In genomic region chr16:29852654-29853053, GRCh38 we compare ENCODE assay signal across 11 cellular contexts. TPM values are rescaled to one million over a fixed set of nuclear protein-coding genes. Genes with fewer than 3 reads are reported as not detected.
DNase-seq lines count a peak whose midpoint lies in the region; ATAC-seq and TF ChIP-seq lines count a peak whose summit lies in the region.
"Had no signal": no experiment of that assay in that cellular context is flagged by ENCODE, and none has a peak within 500 bp of the region (broad histone marks: within the 10 kb centered on the region; RNA-seq: fewer than 3 reads in every experiment).

No MANE protein-coding gene starts in this region.

- ATAC-seq in gastroesophageal sphincter (peak; percentile 67), HG03025 (IDR thresholded peaks at IDR 0.05; ENCODE audit: low FRiP score, unreplicated experiment) (no peak)
- ATAC-seq in stimulated activated naive CD8-positive, alpha-beta T cell treated with anti-CD3 and anti-CD28 coated beads, Interleukin-15, Interleukin-2, amounts not matched to agents 100 U/mL and 50 U/mL, for 24 hours, result no peak

- 48 to 59% methylated on average over 7 of the region's 7 CpGs for WGBS in gastroesophageal sphincter (ENCODE audit: low coverage in 1 of 2), 2 donors

- no peak for TF ChIP-seq CTCF in gastroesophageal sphincter (IDR thresholded peaks at IDR 0.05)

- in situ Hi-C loops in SK-MEL-5 (cut with HindIII; ENCODE audit: low pct_unique_long_range_greater_than_20kb, low sequenced_read_pairs), result no loop called here

- H3K9me3 ChIP-seq in gastroesophageal sphincter, result no peaks in the 10 kb centered on the region
- H3K9me3 ChIP-seq: SK-N-SH had no signal

- no peaks in the 10 kb centered on the region for H3K27me3 ChIP-seq in gastroesophageal sphincter

- H3K4me3 ChIP-seq in gastroesophageal sphincter, result no peak overlapping the region

- DNase-seq in SK-MEL-5 (ENCODE audit: low read depth, low spot score), result peak; percentile 71
- peak; percentile 40 for DNase-seq in superior temporal gyrus (ENCODE audit: extremely low spot score)
- DNase-seq in stimulated activated naive CD8-positive, alpha-beta T cell treated with anti-CD3 and anti-CD28 coated beads, Interleukin-15, Interleukin-2, amounts not matched to agents 100 U/mL and 50 U/mL, for 24 hours, result no peak
- DNase-seq in activated CD8-positive, alpha-beta memory T cell treated with anti-CD3 and anti-CD28 coated beads, Interleukin-2, amount 50 U/mL, for 4 hours, result no peak
- DNase-seq: activated CD4-positive, alpha-beta T cell treated with anti-CD3 and anti-CD28 coated beads, Interleukin-2, amount 50 U/mL, for 1 hour; DMS79; immature natural killer cell; KBM-7; SK-N-SH had no signal

- peak overlapping the region in 3 of 4 donors; percentile 1 to 45 (median 42) for H3K27ac ChIP-seq in gastroesophageal sphincter

- TF ChIP-seq EP300 in gastroesophageal sphincter (IDR thresholded peaks at IDR 0.05), result no peak

- peaks cover 0 to 20% (median 0%) of the 10 kb centered on the region in 3 donors for H3K4me1 ChIP-seq in gastroesophageal sphincter

- H3K36me3 ChIP-seq in gastroesophageal sphincter, result peaks cover 0 to 8% of the 10 kb centered on the region in 2 donors

- no peak for TF ChIP-seq POLR2A in gastroesophageal sphincter (IDR thresholded peaks at IDR 0.05)

RNA-seq across cellular contexts. Expression of gene CDIPT, which starts 10.4 kb away (rescaled TPM):
- 74.1 and 82.6 TPM in 2 replicates for total RNA-seq in SK-MEL-5 (2014; rRNA removed; shearing (Covaris generic))
- 120 and 126 TPM in 2 replicates for polyA plus RNA-seq in SK-MEL-5 (2015; cell fraction: cytosol; rRNA removed)
- 47.0 and 55.0 TPM in 2 replicates for polyA plus RNA-seq in SK-MEL-5 (2015; cell fraction: nucleus; rRNA removed)
- 100 to 1,000 TPM; 119 to 167 (median 130) TPM for total RNA-seq in gastroesophageal sphincter

RNA-seq across cellular contexts. Expression of gene MVP, which starts 32.4 kb away (rescaled TPM):
- 35.7 and 41.9 TPM in 2 replicates for total RNA-seq in SK-MEL-5 (2014; rRNA removed; shearing (Covaris generic))
- 38.8 and 54.8 TPM in 2 replicates for polyA plus RNA-seq in SK-MEL-5 (2015; cell fraction: cytosol; rRNA removed)
- polyA plus RNA-seq in SK-MEL-5 (2015; cell fraction: nucleus; rRNA removed), result 97.9 and 119 TPM in 2 replicates
- 100 to 1,000 TPM in 3 of 4 donors, 10 to 100 TPM in 1; 82.2 to 162 (median 129) TPM for total RNA-seq in gastroesophageal sphincter

RNA-seq across cellular contexts. Expression of gene PAGR1, which starts 36.7 kb away (rescaled TPM):
- 19.8 and 21.1 TPM in 2 replicates for total RNA-seq in SK-MEL-5 (2014; rRNA removed; shearing (Covaris generic))
- 27.7 and 35.4 TPM in 2 replicates for polyA plus RNA-seq in SK-MEL-5 (2015; cell fraction: cytosol; rRNA removed)
- polyA plus RNA-seq in SK-MEL-5 (2015; cell fraction: nucleus; rRNA removed), result 7.1 and 10.0 TPM in 2 replicates
- total RNA-seq in gastroesophageal sphincter, result 10 to 100 TPM; 19.3 to 29.6 (median 20.2) TPM

RNA-seq across cellular contexts. Expression of gene PRRT2, which starts 40.7 kb away (rescaled TPM):
- total RNA-seq in SK-MEL-5 (2014; rRNA removed; shearing (Covaris generic)), result not detected in 2 replicates
- not detected in 2 replicates for polyA plus RNA-seq in SK-MEL-5 (2015; cell fraction: cytosol; rRNA removed)
- 0.46 and 0.69 TPM in 2 replicates for polyA plus RNA-seq in SK-MEL-5 (2015; cell fraction: nucleus; rRNA removed)
- 10 to 100 TPM in 1 of 4 donors, 1 to 10 TPM in 3; 4.2 to 13.5 (median 6.0) TPM for total RNA-seq in gastroesophageal sphincter
- polyA plus RNA-seq: immature natural killer cell had no signal

RNA-seq across cellular contexts. Expression of gene MAZ, which starts 46.3 kb away (rescaled TPM):
- total RNA-seq in SK-MEL-5 (2014; rRNA removed; shearing (Covaris generic)), result 163 and 182 TPM in 2 replicates
- 187 and 234 TPM in 2 replicates for polyA plus RNA-seq in SK-MEL-5 (2015; cell fraction: cytosol; rRNA removed)
- polyA plus RNA-seq in SK-MEL-5 (2015; cell fraction: nucleus; rRNA removed), result 183 and 275 TPM in 2 replicates
- total RNA-seq in gastroesophageal sphincter, result 100 to 1,000 TPM in 3 of 4 donors, 10 to 100 TPM in 1; 86.3 to 212 (median 116) TPM

Comparison
In these comparisons a context has a peak if more than half of its experiments do, and no peak if none do; other contexts are left out.
1. DNase-seq: peak in SK-MEL-5 (single experiment) and superior temporal gyrus (single experiment); none in stimulated activated naive CD8-positive, alpha-beta T cell treated with anti-CD3 and anti-CD28 coated beads, Interleukin-15, Interleukin-2, amounts not matched to agents 100 U/mL and 50 U/mL, for 24 hours (single experiment) and activated CD8-positive, alpha-beta memory T cell treated with anti-CD3 and anti-CD28 coated beads, Interleukin-2, amount 50 U/mL, for 4 hours (single experiment).